18 cellular contexts compared by ENCODE assay signal in genomic region chr14:49732896-49733295, GRCh38. TPM values are rescaled to one million over a fixed set of nuclear protein-coding genes. Genes with fewer than 3 reads are reported as not detected.
A peak's percentile ranks its signal among the peaks of the same experiment; 100 is the strongest.
DNase-seq lines count a peak whose midpoint lies in the region; ATAC-seq and TF ChIP-seq lines count a peak whose summit lies in the region.
"Had no signal": no experiment of that assay in that cellular context is flagged by ENCODE, and none has a peak within 500 bp of the region (broad histone marks: within the 10 kb centered on the region; RNA-seq: fewer than 3 reads in every experiment).

No MANE protein-coding gene starts in this region.

- ATAC-seq in heart right ventricle (no peak), HG03439 (IDR thresholded peaks at IDR 0.05; ENCODE audit: unreplicated experiment) (no peak)
- ATAC-seq in stimulated activated naive CD8-positive, alpha-beta T cell treated with anti-CD3 and anti-CD28 coated beads, Interleukin-15, amount 100 ng/mL, for 72 hours = no peak

- H3K4me1 ChIP-seq in neural progenitor cell = no peaks in the 10 kb centered on the region
- H3K4me1 ChIP-seq in heart right ventricle = no peaks in the 10 kb centered on the region
- H3K4me1 ChIP-seq in HAP-1 = no peaks in the 10 kb centered on the region
- H3K4me1 ChIP-seq: BLaER1, Caco-2 had no signal

- H3K4me3 Mint-ChIP-seq in activated CD4-positive, alpha-beta T cell treated with anti-CD3 and anti-CD28 coated beads, Interleukin-2, amount 10 ng/mL, durations not matched to agents 24 days and 14 days = no peak overlapping the region
- no peak overlapping the region for H3K4me3 Mint-ChIP-seq in neural progenitor cell
- H3K4me3 Mint-ChIP-seq in stimulated activated naive CD8-positive, alpha-beta T cell treated with anti-CD3 and anti-CD28 coated beads, Interleukin-15, amount 100 ng/mL, for 72 hours = no peak overlapping the region
- H3K4me3 Mint-ChIP-seq: CD8-positive, alpha-beta memory T cell; HFFc6 had no signal

- no peak overlapping the region for H3K9ac ChIP-seq in neural progenitor cell
- H3K9ac ChIP-seq: BLaER1, GM23248 had no signal

- no peak overlapping the region for H3K4me2 ChIP-seq in neural progenitor cell
- H3K4me2 ChIP-seq: BLaER1 had no signal

- intact Hi-C loops in activated CD4-positive, alpha-beta T cell treated with anti-CD3 and anti-CD28 coated beads, Interleukin-2, amount 10 ng/mL, durations not matched to agents 24 days and 14 days (cut with micrococcal nuclease) = no loop called here
- intact Hi-C loops in heart right ventricle (cut with DNase I) = no loop called here

- peak overlapping the region; percentile 55 for H2AFZ ChIP-seq in neural progenitor cell (replicated peaks)
- H2AFZ ChIP-seq: GM23248 had no signal

- H3K4me3 ChIP-seq in neural progenitor cell (no peak overlapping the region), heart right ventricle (no peak overlapping the region), HAP-1 (no peak overlapping the region)
- H3K4me3 ChIP-seq: BLaER1, GM23248 had no signal

- no peaks in the 10 kb centered on the region for H3K4me1 Mint-ChIP-seq in activated CD4-positive, alpha-beta T cell treated with anti-CD3 and anti-CD28 coated beads, Interleukin-2, amount 10 ng/mL, durations not matched to agents 24 days and 14 days
- H3K4me1 Mint-ChIP-seq in neural progenitor cell = no peaks in the 10 kb centered on the region
- H3K4me1 Mint-ChIP-seq in stimulated activated naive CD8-positive, alpha-beta T cell treated with anti-CD3 and anti-CD28 coated beads, Interleukin-15, amount 100 ng/mL, for 72 hours = no peaks in the 10 kb centered on the region
- H3K4me1 Mint-ChIP-seq: CD8-positive, alpha-beta memory T cell had no signal

- 94 to 96% methylated on average over 3 of the region's 3 CpGs for WGBS in heart right ventricle, 2 donors

- TF ChIP-seq CTCF in neural progenitor cell (IDR thresholded peaks at IDR 0.05) = no peak
- TF ChIP-seq CTCF in heart right ventricle (IDR thresholded peaks at IDR 0.05) = no peak

- no peaks in the 10 kb centered on the region for H3K79me2 ChIP-seq in neural progenitor cell (ENCODE audit: low read depth)

- H3K27me3 ChIP-seq in neural progenitor cell (no peaks in the 10 kb centered on the region), heart right ventricle (no peaks in the 10 kb centered on the region), HAP-1 (ENCODE audit: low read depth) (no peaks in the 10 kb centered on the region)
- H3K27me3 ChIP-seq: BLaER1 had no signal

- H3K27me3 Mint-ChIP-seq in activated CD4-positive, alpha-beta T cell treated with anti-CD3 and anti-CD28 coated beads, Interleukin-2, amount 10 ng/mL, durations not matched to agents 24 days and 14 days = no peaks in the 10 kb centered on the region
- no peaks in the 10 kb centered on the region for H3K27me3 Mint-ChIP-seq in neural progenitor cell (ENCODE audit: insufficient read depth, low read depth)
- H3K27me3 Mint-ChIP-seq in stimulated activated naive CD8-positive, alpha-beta T cell treated with anti-CD3 and anti-CD28 coated beads, Interleukin-15, amount 100 ng/mL, for 72 hours = no peaks in the 10 kb centered on the region
- H3K27me3 Mint-ChIP-seq: CD8-positive, alpha-beta memory T cell had no signal

- no peaks in the 10 kb centered on the region for H3K9me3 Mint-ChIP-seq in activated CD4-positive, alpha-beta T cell treated with anti-CD3 and anti-CD28 coated beads, Interleukin-2, amount 10 ng/mL, durations not matched to agents 24 days and 14 days
- H3K9me3 Mint-ChIP-seq in neural progenitor cell = no peaks in the 10 kb centered on the region
- no peaks in the 10 kb centered on the region for H3K9me3 Mint-ChIP-seq in stimulated activated naive CD8-positive, alpha-beta T cell treated with anti-CD3 and anti-CD28 coated beads, Interleukin-15, amount 100 ng/mL, for 72 hours
- H3K9me3 Mint-ChIP-seq: CD8-positive, alpha-beta memory T cell; HFFc6 had no signal

- DNase-seq in activated CD4-positive, alpha-beta T cell treated with anti-CD3 and anti-CD28 coated beads, Interleukin-2, amount 10 ng/mL, durations not matched to agents 24 days and 14 days = peak; percentile 41
- DNase-seq in activated CD4-positive, alpha-beta T cell treated with anti-CD3 and anti-CD28 coated beads for 1 hour = no peak
- peak; percentile 2 to 34 for DNase-seq in hippocampal formation (lab: John Stamatoyannopoulos, UW)
- DNase-seq in neural progenitor cell (ENCODE audit: low spot score) = no peak
- DNase-seq in heart right ventricle = no peak
- DNase-seq in stimulated activated naive CD8-positive, alpha-beta T cell treated with anti-CD3 and anti-CD28 coated beads, Interleukin-15, amount 100 ng/mL, for 72 hours = no peak
- DNase-seq in HAP-1 (ENCODE audit: low spot score in 2 of 2) = no peak
- DNase-seq: Caco-2; CD8-positive, alpha-beta memory T cell; DND-41; GDM1; GM23248; HCEC 1CT; HFFc6 had no signal

- H3K27ac ChIP-seq in neural progenitor cell (no peak overlapping the region), heart right ventricle (no peak overlapping the region)
- H3K27ac ChIP-seq: 22Rv1, BLaER1, GM23248, HL-60 had no signal

- no peak overlapping the region for H3K27ac Mint-ChIP-seq in activated CD4-positive, alpha-beta T cell treated with anti-CD3 and anti-CD28 coated beads, Interleukin-2, amount 10 ng/mL, durations not matched to agents 24 days and 14 days
- no peak overlapping the region for H3K27ac Mint-ChIP-seq in neural progenitor cell
- no peak overlapping the region for H3K27ac Mint-ChIP-seq in stimulated activated naive CD8-positive, alpha-beta T cell treated with anti-CD3 and anti-CD28 coated beads, Interleukin-15, amount 100 ng/mL, for 72 hours
- H3K27ac Mint-ChIP-seq: HFFc6 had no signal

- H3K9me3 ChIP-seq in neural progenitor cell (ENCODE audit: low read depth) (no peaks in the 10 kb centered on the region), heart right ventricle (no peaks in the 10 kb centered on the region), HAP-1 (no peaks in the 10 kb centered on the region)
- H3K9me3 ChIP-seq: BLaER1, Caco-2 had no signal

- in situ Hi-C loops in HAP-1 (cut with MboI; ENCODE audit: low sequenced_read_pairs) = no loop called here

- no peaks in the 10 kb centered on the region for H4K20me1 ChIP-seq in neural progenitor cell (ENCODE audit: low read depth)
- H4K20me1 ChIP-seq: BLaER1 had no signal

- H3F3A ChIP-seq in neural progenitor cell (ENCODE audit: low read depth) = no peaks in the 10 kb centered on the region

- H3K36me3 Mint-ChIP-seq in activated CD4-positive, alpha-beta T cell treated with anti-CD3 and anti-CD28 coated beads, Interleukin-2, amount 10 ng/mL, durations not matched to agents 24 days and 14 days (ENCODE audit: low read depth) = peaks cover 2% of the 10 kb centered on the region
- no peaks in the 10 kb centered on the region for H3K36me3 Mint-ChIP-seq in neural progenitor cell

- H3K36me3 ChIP-seq in neural progenitor cell = no peaks in the 10 kb centered on the region
- peaks cover 0 to 97% (median 0%) of the 10 kb centered on the region in 9 donors for H3K36me3 ChIP-seq in heart right ventricle
- no peaks in the 10 kb centered on the region for H3K36me3 ChIP-seq in HAP-1 (replicated peaks)
- H3K36me3 ChIP-seq: BLaER1 had no signal

RNA-seq across cellular contexts. Expression of gene KLHDC2, which starts 35.1 kb away (rescaled TPM):
- 24.6 and 28.0 TPM in 2 replicates for total RNA-seq in activated CD4-positive, alpha-beta T cell treated with anti-CD3 and anti-CD28 coated beads, Interleukin-2, amount 10 ng/mL, durations not matched to agents 24 days and 14 days
- total RNA-seq in neural progenitor cell (ENCODE audit: low replicate concordance) (68.2 and 73.9 TPM in 2 replicates), heart right ventricle (100 to 1,000 TPM in 1 of 10 donors, 10 to 100 TPM in 9; 68.9 to 106 (median 83.8) TPM)
- polyA plus RNA-seq in heart right ventricle = 10 to 100 TPM; 40.2 to 41.7 TPM

RNA-seq across cellular contexts. Expression of gene KLHDC1, which starts 40.0 kb away (rescaled TPM):
- total RNA-seq in activated CD4-positive, alpha-beta T cell treated with anti-CD3 and anti-CD28 coated beads, Interleukin-2, amount 10 ng/mL, durations not matched to agents 24 days and 14 days = 0.95 and 0.96 TPM in 2 replicates
- total RNA-seq in neural progenitor cell (ENCODE audit: low replicate concordance) = 0.99 and 1.4 TPM in 2 replicates
- total RNA-seq in heart right ventricle = 1 to 10 TPM; 5.0 to 8.1 (median 7.4) TPM
- 1 to 10 TPM in 1 of 2 donors, under 1 TPM in 1; 0.99 to 6.9 TPM for polyA plus RNA-seq in heart right ventricle

RNA-seq across cellular contexts. Expression of gene POLE2, which starts 44.9 kb away (rescaled TPM):
- total RNA-seq in activated CD4-positive, alpha-beta T cell treated with anti-CD3 and anti-CD28 coated beads, Interleukin-2, amount 10 ng/mL, durations not matched to agents 24 days and 14 days = 52.8 and 58.4 TPM in 2 replicates
- 55.2 and 66.9 TPM in 2 replicates for total RNA-seq in neural progenitor cell (ENCODE audit: low replicate concordance)
- 1 to 10 TPM in 2 of 10 donors, under 1 TPM in 8; 0.25 to 1.1 (median 0.64) TPM for total RNA-seq in heart right ventricle
- 1 to 10 TPM; 1.3 to 2.0 TPM for polyA plus RNA-seq in heart right ventricle

Comparison
In these comparisons a context has a peak if more than half of its experiments do, and no peak if none do; other contexts are left out.
1. DNase-seq: peak in activated CD4-positive, alpha-beta T cell treated with anti-CD3 and anti-CD28 coated beads, Interleukin-2, amount 10 ng/mL, durations not matched to agents 24 days and 14 days (single experiment) and hippocampal formation (2 of 2); none in activated CD4-positive, alpha-beta T cell treated with anti-CD3 and anti-CD28 coated beads for 1 hour (single experiment), neural progenitor cell (single experiment), heart right ventricle (0 of 2), stimulated activated naive CD8-positive, alpha-beta T cell treated with anti-CD3 and anti-CD28 coated beads, Interleukin-15, amount 100 ng/mL, for 72 hours (0 of 2) and HAP-1 (0 of 2).
2. RNA of gene POLE2, which starts 44.9 kb away (total RNA-seq): 55.2 to 66.9 TPM in neural progenitor cell and 52.8 to 58.4 TPM in activated CD4-positive, alpha-beta T cell treated with anti-CD3 and anti-CD28 coated beads, Interleukin-2, amount 10 ng/mL, durations not matched to agents 24 days and 14 days; 0.25 to 1.1 TPM in heart right ventricle; every median in the first group is over 10 times any median in the second.